ENCODE assay signal across 8 cellular contexts in the genomic region with DNA sequence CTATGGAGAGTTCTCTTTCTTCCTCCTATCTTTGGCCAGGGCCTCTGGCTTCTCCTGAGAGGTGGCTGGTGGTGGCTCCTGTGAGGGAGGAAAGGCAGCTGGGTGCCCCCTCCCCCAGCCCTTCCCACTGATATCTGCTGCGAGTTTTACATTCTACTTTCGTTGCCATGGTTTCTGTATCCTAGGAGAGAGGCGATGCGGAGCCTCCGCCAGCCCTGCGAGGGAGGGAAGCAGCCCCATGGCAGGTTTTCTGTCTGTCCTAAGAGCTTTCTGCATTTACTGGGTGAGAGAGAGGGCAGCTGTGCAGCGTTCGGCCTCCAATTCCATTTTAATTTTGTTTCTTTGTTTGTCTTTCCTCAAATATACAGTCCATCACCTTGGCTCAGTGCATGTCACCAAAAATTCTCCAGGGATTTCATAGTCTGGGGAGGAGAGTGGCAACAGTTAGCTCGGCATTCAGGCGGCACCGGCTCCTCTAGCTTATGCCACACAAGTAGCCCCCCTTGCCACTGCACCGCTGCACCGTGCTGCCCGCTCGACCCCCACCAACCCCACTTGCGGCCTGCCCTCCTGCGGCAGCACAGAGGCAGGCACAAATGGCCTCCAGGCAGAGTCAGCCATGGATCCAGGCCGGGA. TPM values are rescaled to one million over a fixed set of nuclear protein-coding genes. Genes with fewer than 3 reads are reported as not detected.
A peak's percentile ranks its signal among the peaks of the same experiment; 100 is the strongest.
DNase-seq lines count a peak whose midpoint lies in the region; ATAC-seq, FAIRE-seq and TF ChIP-seq lines count a peak whose summit lies in the region.

No MANE protein-coding gene starts in this region.

- peaks cover 14% of the 10 kb centered on the region for H3K27me3 Mint-ChIP-seq in neural progenitor cell (ENCODE audit: insufficient read depth, low read depth)

- no peak overlapping the region for H3K14ac ChIP-seq in H1 (ENCODE audit: insufficient read length)

- peak overlapping the region; percentile 82 for H4K91ac ChIP-seq in H1 (replicated peaks; ENCODE audit: insufficient read length, low read length)

- H3K4me2 ChIP-seq in OCI-LY1 (ENCODE audit: low read length) = peak overlapping the region; percentile 39
- H3K4me2 ChIP-seq in H1 (ENCODE audit: insufficient read depth in 1 of 2, low read depth in 2 of 2, low read length in 2 of 2) = no peak overlapping the region
- peak overlapping the region; percentile 53 for H3K4me2 ChIP-seq in neural progenitor cell

- H3K4me1 ChIP-seq in OCI-LY1 (ENCODE audit: insufficient read depth, low read length, severe bottlenecking) (peaks cover 66% of the 10 kb centered on the region), H1 (replicated peaks in 1 of 4; ENCODE audit: control insufficient read depth in 3 of 4, insufficient read depth in 4 of 4, low read length in 3 of 4) (peaks cover 0 to 34% (median 21%) of the 10 kb centered on the region in 4 experiments; a peak in 6 of 7 replicates), neural progenitor cell (peaks cover 51% of the 10 kb centered on the region)

- H3K23me2 ChIP-seq in H1 (ENCODE audit: low read depth, low read length) = no peaks in the 10 kb centered on the region

- POLR2A ChIA-PET in H1 (lab: Charles Lee; ENCODE audit: partially characterized antibody) = interaction anchor here (0.7 to 39.2 kb wide), 10 partner anchors 13 to 97 kb away, joined by 3 to 895 read pairs (median 4); partner anchors contain the start of genes DDIT4 and DNAJB12

- peak overlapping the region; percentile 60 for H3K4ac ChIP-seq in H1 (replicated peaks; ENCODE audit: insufficient read length, low read depth, low read length)

- no peaks in the 10 kb centered on the region for H3K9me3 Mint-ChIP-seq in neural progenitor cell

- H2BK120ac ChIP-seq in H1 (replicated peaks; ENCODE audit: low read depth, low read length) = no peak overlapping the region

- H4K8ac ChIP-seq in H1 (ENCODE audit: extremely low read depth, insufficient read depth, low read length) = no peak overlapping the region

- H2BK5ac ChIP-seq in H1 (ENCODE audit: low read depth, low read length) = peak overlapping the region; percentile 66; the same call in 1 of the 2 replicates

- H3F3A ChIP-seq in OCI-LY1 (ENCODE audit: insufficient read depth, low read length) = 0 out of 2 replicates have a peak, but pooled peaks cover 4% of the 10 kb centered on the region
- H3F3A ChIP-seq in neural progenitor cell (ENCODE audit: low read depth) = peaks cover 58% of the 10 kb centered on the region

- no peak overlapping the region for H2BK15ac ChIP-seq in H1 (ENCODE audit: low read length)

- no peak overlapping the region for H2AK5ac ChIP-seq in H1 (ENCODE audit: low read depth, low read length)

- peak overlapping the region; percentile 10 for H3K4me3 ChIP-seq in OCI-LY1 (ENCODE audit: low read depth, low read length, poor library complexity, severe bottlenecking)
- no peak overlapping the region for H3K4me3 ChIP-seq in H1 (ENCODE audit: extremely low read depth in 1 of 4, insufficient read depth in 2 of 4, low read depth in 3 of 4, low read length in 4 of 4)
- no peak overlapping the region for H3K4me3 ChIP-seq in neural progenitor cell

- H3K4me3 Mint-ChIP-seq in neural progenitor cell = peak overlapping the region; percentile 77

- no peak overlapping the region for H3K56ac ChIP-seq in H1 (replicated peaks; ENCODE audit: insufficient read length, low read depth, low read length)

- H3K9me3 ChIP-seq in OCI-LY1 (ENCODE audit: low read length) = no peaks in the 10 kb centered on the region
- H3K9me3 ChIP-seq in H1 (ENCODE audit: insufficient read depth in 2 of 2, low read depth in 1 of 2, low read length in 1 of 2) = no peaks in the 10 kb centered on the region
- H3K9me3 ChIP-seq in neural progenitor cell (ENCODE audit: low read depth) = no peaks in the 10 kb centered on the region

- H3K4me1 Mint-ChIP-seq in neural progenitor cell = peaks cover 77% of the 10 kb centered on the region

- no peak for TF ChIP-seq RAD21 in H1 (IDR thresholded peaks at IDR 0.05 in 1 of 2, conservative IDR thresholded peaks at IDR 0.05 in 1 of 2; ENCODE audit: low read depth in 2 of 2, low read length in 2 of 2)

- no peaks in the 10 kb centered on the region for H4K20me1 ChIP-seq in OCI-LY1 (ENCODE audit: insufficient read depth, low read length)
- no peaks in the 10 kb centered on the region for H4K20me1 ChIP-seq in H1 (replicated peaks in 1 of 2; ENCODE audit: control insufficient read depth in 1 of 2, insufficient read depth in 2 of 2, low read length in 2 of 2)
- H4K20me1 ChIP-seq in neural progenitor cell (ENCODE audit: low read depth) = no peaks in the 10 kb centered on the region

- no peak overlapping the region for H3K23ac ChIP-seq in H1 (ENCODE audit: insufficient read length)

- peak; percentile 5 for ATAC-seq in HG03064 (IDR thresholded peaks at IDR 0.05; ENCODE audit: low read depth, unreplicated experiment)
- ATAC-seq in GM21390 (IDR thresholded peaks at IDR 0.05; ENCODE audit: unreplicated experiment) = no peak

- TF ChIP-seq CTCF in OCI-LY1 (IDR thresholded peaks at IDR 0.05; ENCODE audit: low read length) (no peak; the same call in 1 of the 2 replicates), H1 (IDR thresholded peaks at IDR 0.05; ENCODE audit: control extremely low read depth in 1 of 3, insufficient read depth in 1 of 3, low read depth in 1 of 3, low read length in 3 of 3) (no peak), neural progenitor cell (IDR thresholded peaks at IDR 0.05) (no peak)

- H3K9ac ChIP-seq in OCI-LY1 (ENCODE audit: low read length) (peak overlapping the region; percentile 43; the same call in 1 of the 2 replicates), H1 (replicated peaks in 1 of 4; ENCODE audit: extremely low read depth in 1 of 4, low read depth in 3 of 4, low read length in 3 of 4) (no peak overlapping the region; a peak in 1 of 7 replicates), neural progenitor cell (no peak overlapping the region)

- H3K27ac ChIP-seq in OCI-LY1 (ENCODE audit: low read depth, low read length, poor library complexity, severe bottlenecking) = peak overlapping the region; percentile 99
- H3K27ac ChIP-seq in H1 (ENCODE audit: low read depth, low read length) = peak overlapping the region; percentile 49
- H3K27ac ChIP-seq in neural progenitor cell = peak overlapping the region; percentile 23

- H3K18ac ChIP-seq in H1 (ENCODE audit: extremely low read depth, low read length) = peak overlapping the region; percentile 71; the same call in 1 of the 2 replicates

- H2AFZ ChIP-seq in OCI-LY1 (ENCODE audit: low read length) (no peak overlapping the region), H1 (ENCODE audit: low read length) (no peak overlapping the region), neural progenitor cell (replicated peaks) (no peak overlapping the region)

- H2BK12ac ChIP-seq in H1 (ENCODE audit: low read depth, low read length) = peak overlapping the region; percentile 60; the same call in 1 of the 2 replicates

- H3K79me2 ChIP-seq in OCI-LY1 (ENCODE audit: insufficient read depth, low read length) = no peaks in the 10 kb centered on the region
- H3K79me2 ChIP-seq in H1 (ENCODE audit: control insufficient read depth in 1 of 2, insufficient read depth in 2 of 2, low read length in 2 of 2) = no peaks in the 10 kb centered on the region
- no peaks in the 10 kb centered on the region for H3K79me2 ChIP-seq in neural progenitor cell (ENCODE audit: low read depth)

- FAIRE-seq in H1 (lab: Jason Lieb, UNC) = no peak
- FAIRE-seq in GM12891 (lab: Jason Lieb, UNC) = no peak

- 84% methylated on average over 16 of the region's 18 CpGs; no CpG with 5 or more reads in 1 of the 2 experiments for WGBS in H1 (ENCODE audit: extremely low coverage in 1 of 2, insufficient coverage in 1 of 2, insufficient read length in 1 of 2, insufficient replicate concordance in 2 of 2, low coverage in 1 of 2, low lambda C conversion rate in 2 of 2, missing lambda C conversion rate in 1 of 2), 2 experiments

- no peaks in the 10 kb centered on the region for H3K79me1 ChIP-seq in H1 (ENCODE audit: low read depth, low read length)

- H3K9me2 ChIP-seq in OCI-LY1 (ENCODE audit: low read depth, low read length) = no peaks in the 10 kb centered on the region

- H3K27me3 ChIP-seq in OCI-LY1 (ENCODE audit: insufficient read depth, low read length) (no peaks in the 10 kb centered on the region), H1 (replicated peaks in 1 of 4; ENCODE audit: control insufficient read depth in 3 of 4, extremely low read depth in 1 of 4, insufficient read depth in 3 of 4, low read length in 3 of 4) (no peaks in the 10 kb centered on the region), neural progenitor cell (no peaks in the 10 kb centered on the region)

- peaks cover 25% of the 10 kb centered on the region; the same call in 1 of the 2 replicates for H3K36me3 ChIP-seq in OCI-LY1 (ENCODE audit: insufficient read depth, low read length)
- peaks cover 6 to 11% (median 7%) of the 10 kb centered on the region in 4 experiments; a peak in 5 of 8 replicates for H3K36me3 ChIP-seq in H1 (ENCODE audit: control insufficient read depth in 2 of 4, insufficient read depth in 4 of 4, low read length in 3 of 4)
- H3K36me3 ChIP-seq in neural progenitor cell = peaks cover 5% of the 10 kb centered on the region

- peak overlapping the region; percentile 99 for H3K27ac Mint-ChIP-seq in neural progenitor cell

- peaks cover 5% of the 10 kb centered on the region for H3K36me3 Mint-ChIP-seq in neural progenitor cell

- CTCF ChIA-PET in H1 (lab: Charles Lee; ENCODE audit: partially characterized antibody) = interaction anchor here (0.8 to 10.8 kb wide), 9 partner anchors 9 to 208 kb away, joined by 3 to 91 read pairs (median 4); partner anchors contain the start of gene DDIT4

- H2BK20ac ChIP-seq in H1 (ENCODE audit: low read length) = 0 out of 2 replicates have a peak overlapping the region, but pooled peaks have one; percentile 32

- DNase-seq in Ammon's horn (ENCODE audit: low spot score) (peak; percentile 86), H1 (ENCODE audit: low read depth in 1 of 2, low spot score in 2 of 2) (peak in 1 of 2 experiments; percentile 57), neural progenitor cell (ENCODE audit: low spot score) (peak; percentile 87), GM12891 (ENCODE audit: insufficient read length, low spot score) (no peak)
- DNase-seq in activated effector memory CD4-positive, alpha-beta T cell treated with anti-CD3 and anti-CD28 coated beads, Interleukin-2, amount 50 U/mL, for 16 hours = no peak

- no peak for TF ChIP-seq EP300 in H1 (IDR thresholded peaks at IDR 0.05; ENCODE audit: borderline replicate concordance in 1 of 2, low read depth in 2 of 2, low read length in 2 of 2)

- H4K5ac ChIP-seq in H1 (ENCODE audit: insufficient read length, low read depth, low read length) = no peak overlapping the region

- TF ChIP-seq POLR2A in H1 (IDR thresholded peaks at IDR 0.05; ENCODE audit: control extremely low read depth in 1 of 2, low read depth in 2 of 2, low read length in 2 of 2) = no peak
- TF ChIP-seq POLR2A in GM12891 (IDR thresholded peaks at IDR 0.05; ENCODE audit: low read depth, low read length) = no peak

RNA-seq across cellular contexts. Expression of gene DNAJB12, which starts 20.4 kb away (rescaled TPM):
- total RNA-seq in H1 (2021; fragmentation: NEBNext Ultra II Directional; extraction: Animal tissue kit (Norgen Biotek cat#: 25700)) = 19.6 and 20.5 TPM in 2 replicates
- 10.8 and 16.0 TPM in 2 replicates for polyA plus RNA-seq in H1 (2011; rRNA removed)
- polyA plus RNA-seq in H1 (2011; cell fraction: cytosol; rRNA removed) = 12.4 TPM
- 23.3 TPM for polyA plus RNA-seq in H1 (2011; cell fraction: nucleus; rRNA removed)
- 10.7 to 18.5 TPM (median 16.7 TPM) in 4 replicates for polyA plus RNA-seq in H1 (2012, experiment 1 of 2)
- polyA plus RNA-seq in H1 (2012, experiment 2 of 2) = 12.5 TPM
- 14.1 TPM for polyA plus RNA-seq in H1 (2013, experiment 1 of 2)
- 15.3 TPM for polyA plus RNA-seq in H1 (2013, experiment 2 of 2)
- polyA minus RNA-seq in H1 (2011; rRNA and poly(A)+ RNA removed) = 9.2 and 9.8 TPM in 2 replicates
- polyA minus RNA-seq in H1 (2011; cell fraction: cytosol; rRNA and poly(A)+ RNA removed) = 12.0 TPM
- polyA minus RNA-seq in H1 (2011; cell fraction: nucleus; rRNA and poly(A)+ RNA removed) = 13.9 TPM
- 8.8 and 16.1 TPM in 2 replicates for total RNA-seq in neural progenitor cell (ENCODE audit: low replicate concordance)
- polyA plus RNA-seq in GM12891 (2012; ENCODE audit: low read depth, missing spikeins) = 13.7 TPM

Comparison
In these comparisons a context has a peak if more than half of its experiments do, and no peak if none do; other contexts are left out.
1. DNase-seq: peak in Ammon's horn (single experiment) and neural progenitor cell (single experiment); none in GM12891 (single experiment) and activated effector memory CD4-positive, alpha-beta T cell treated with anti-CD3 and anti-CD28 coated beads, Interleukin-2, amount 50 U/mL, for 16 hours (single experiment).
2. H3K27ac ChIP-seq: peak in every context shown above with its lines; median percentile 99 in OCI-LY1; 49 in H1; 23 in neural progenitor cell.
3. H3K4me2 ChIP-seq: peak in OCI-LY1 (single experiment) and neural progenitor cell (single experiment); none in H1 (0 of 2).